ENCODE assay signal across 1 cellular context in genomic region chr10:72215611-72216549, GRCh38.
TF ChIP-seq lines count a peak whose summit lies in the region.

Gene ANAPC16, plus strand, starts transcription at chr10:72216012. Its CDS starts 7,903 bp downstream, at chr10:72223915.
Gene ASCC1, minus strand, starts transcription at chr10:72216276. Its CDS starts 2,978 bp downstream, at chr10:72213298.

TF ChIP-seq in HepG2, 621 proteins besides CTCF, POLR2A, EP300 and RAD21 (continued from another document and continues in another):
- TF ChIP-seq ZBTB46 (CRISPR knock-in tag; IDR thresholded peaks at IDR 0.05; ENCODE audit: borderline replicate concordance): peak; percentile 90; the same call in 1 of the 2 replicates
- peak; percentile 98 for TF ChIP-seq PHF8 (CRISPR knock-in tag; IDR thresholded peaks at IDR 0.05)
- TF ChIP-seq, protein P1, sequence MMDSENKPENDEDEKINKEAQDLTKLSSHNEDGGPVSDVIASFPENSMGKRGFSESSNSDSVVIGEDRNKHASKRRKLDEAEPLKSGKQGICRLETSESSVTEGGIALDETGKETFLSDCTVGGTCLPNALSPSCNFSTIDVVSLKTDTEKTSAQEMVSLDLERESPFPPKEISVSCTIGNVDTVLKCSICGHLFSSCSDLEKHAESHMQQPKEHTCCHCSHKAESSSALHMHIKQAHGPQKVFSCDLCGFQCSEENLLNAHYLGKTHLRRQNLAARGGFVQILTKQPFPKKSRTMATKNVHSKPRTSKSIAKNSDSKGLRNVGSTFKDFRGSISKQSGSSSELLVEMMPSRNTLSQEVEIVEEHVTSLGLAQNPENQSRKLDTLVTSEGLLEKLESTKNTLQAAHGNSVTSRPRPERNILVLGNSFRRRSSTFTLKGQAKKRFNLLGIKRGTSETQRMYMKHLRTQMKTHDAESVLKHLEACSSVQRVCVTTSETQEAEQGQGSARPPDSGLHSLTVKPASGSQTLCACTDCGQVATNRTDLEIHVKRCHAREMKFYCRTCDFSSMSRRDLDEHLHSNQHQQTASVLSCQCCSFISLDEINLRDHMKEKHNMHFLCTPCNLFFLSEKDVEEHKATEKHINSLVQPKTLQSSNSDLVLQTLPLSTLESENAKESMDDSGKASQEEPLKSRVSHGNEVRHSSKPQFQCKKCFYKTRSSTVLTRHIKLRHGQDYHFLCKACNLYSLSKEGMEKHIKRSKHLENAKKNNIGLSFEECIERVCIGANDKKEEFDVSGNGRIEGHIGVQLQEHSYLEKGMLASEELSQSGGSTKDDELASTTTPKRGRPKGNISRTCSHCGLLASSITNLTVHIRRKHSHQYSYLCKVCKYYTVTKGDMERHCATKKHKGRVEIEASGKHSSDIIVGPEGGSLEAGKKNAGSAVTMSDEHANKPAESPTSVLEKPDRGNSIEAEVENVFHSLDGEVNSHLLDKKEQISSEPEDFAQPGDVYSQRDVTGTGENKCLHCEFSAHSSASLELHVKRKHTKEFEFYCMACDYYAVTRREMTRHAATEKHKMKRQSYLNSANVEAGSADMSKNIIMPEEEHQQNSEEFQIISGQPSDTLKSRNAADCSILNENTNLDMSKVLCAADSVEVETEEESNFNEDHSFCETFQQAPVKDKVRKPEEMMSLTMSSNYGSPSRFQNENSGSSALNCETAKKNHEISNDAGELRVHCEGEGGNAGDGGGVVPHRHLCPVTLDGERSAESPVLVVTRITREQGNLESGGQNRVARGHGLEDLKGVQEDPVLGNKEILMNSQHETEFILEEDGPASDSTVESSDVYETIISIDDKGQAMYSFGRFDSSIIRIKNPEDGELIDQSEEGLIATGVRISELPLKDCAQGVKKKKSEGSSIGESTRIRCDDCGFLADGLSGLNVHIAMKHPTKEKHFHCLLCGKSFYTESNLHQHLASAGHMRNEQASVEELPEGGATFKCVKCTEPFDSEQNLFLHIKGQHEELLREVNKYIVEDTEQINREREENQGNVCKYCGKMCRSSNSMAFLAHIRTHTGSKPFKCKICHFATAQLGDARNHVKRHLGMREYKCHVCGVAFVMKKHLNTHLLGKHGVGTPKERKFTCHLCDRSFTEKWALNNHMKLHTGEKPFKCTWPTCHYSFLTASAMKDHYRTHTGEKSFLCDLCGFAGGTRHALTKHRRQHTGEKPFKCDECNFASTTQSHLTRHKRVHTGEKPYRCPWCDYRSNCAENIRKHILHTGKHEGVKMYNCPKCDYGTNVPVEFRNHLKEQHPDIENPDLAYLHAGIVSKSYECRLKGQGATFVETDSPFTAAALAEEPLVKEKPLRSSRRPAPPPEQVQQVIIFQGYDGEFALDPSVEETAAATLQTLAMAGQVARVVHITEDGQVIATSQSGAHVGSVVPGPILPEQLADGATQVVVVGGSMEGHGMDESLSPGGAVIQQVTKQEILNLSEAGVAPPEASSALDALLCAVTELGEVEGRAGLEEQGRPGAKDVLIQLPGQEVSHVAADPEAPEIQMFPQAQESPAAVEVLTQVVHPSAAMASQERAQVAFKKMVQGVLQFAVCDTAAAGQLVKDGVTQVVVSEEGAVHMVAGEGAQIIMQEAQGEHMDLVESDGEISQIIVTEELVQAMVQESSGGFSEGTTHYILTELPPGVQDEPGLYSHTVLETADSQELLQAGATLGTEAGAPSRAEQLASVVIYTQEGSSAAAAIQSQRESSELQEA (CRISPR knock-in tag; IDR thresholded peaks at IDR 0.05; ENCODE audit: not compliant biosample characterization): peak; percentile 97
- 0 out of 2 replicates have a peak, but pooled peaks have one; percentile 67 for TF ChIP-seq PRDM10 (CRISPR knock-in tag; IDR thresholded peaks at IDR 0.05; ENCODE audit: low read depth)
- TF ChIP-seq STAG1 (CRISPR knock-in tag; IDR thresholded peaks at IDR 0.05): 0 out of 2 replicates have a peak, but pooled peaks have one; percentile 12
- peak; percentile 95 for TF ChIP-seq ZNF225 (CRISPR knock-in tag; IDR thresholded peaks at IDR 0.05)
- peak; percentile 75; the same call in 1 of the 2 replicates for TF ChIP-seq MIXL1 (CRISPR knock-in tag; IDR thresholded peaks at IDR 0.05)
- TF ChIP-seq ZNF382 (CRISPR knock-in tag; IDR thresholded peaks at IDR 0.05; ENCODE audit: borderline replicate concordance): no peak
- TF ChIP-seq ZNF713 (CRISPR knock-in tag; IDR thresholded peaks at IDR 0.05): peak; percentile 88; the same call in 1 of the 2 replicates
- TF ChIP-seq BHLHE40 (IDR thresholded peaks at IDR 0.05; ENCODE audit: low read length): peak; percentile 42; the same call in 1 of the 2 replicates
- TF ChIP-seq KAT7 (CRISPR knock-in tag; IDR thresholded peaks at IDR 0.05; ENCODE audit: borderline replicate concordance): peak; percentile 46; the same call in 1 of the 2 replicates
- TF ChIP-seq ZNF775 (CRISPR knock-in tag; IDR thresholded peaks at IDR 0.05; ENCODE audit: borderline replicate concordance): no peak
- TF ChIP-seq SNAPC2 (CRISPR knock-in tag; IDR thresholded peaks at IDR 0.05): peak; percentile 91
- no peak for TF ChIP-seq PAF1 (CRISPR knock-in tag; IDR thresholded peaks at IDR 0.05)
- TF ChIP-seq ZNF264 (CRISPR knock-in tag; IDR thresholded peaks at IDR 0.05): 0 out of 2 replicates have a peak, but pooled peaks have one; percentile 32
- peak; percentile 63; the same call in 1 of the 2 replicates for TF ChIP-seq ZNF607 (CRISPR knock-in tag; IDR thresholded peaks at IDR 0.05; ENCODE audit: borderline replicate concordance)
- TF ChIP-seq ZNF282 (IDR thresholded peaks at IDR 0.05; ENCODE audit: partially characterized antibody): no peak
- no peak for TF ChIP-seq PBX2 (CRISPR knock-in tag; IDR thresholded peaks at IDR 0.05)
- 0 out of 2 replicates have a peak, but pooled peaks have one; percentile 64 for TF ChIP-seq ZNF30 (CRISPR knock-in tag; IDR thresholded peaks at IDR 0.05)
- no peak for TF ChIP-seq SP2 (CRISPR knock-in tag; IDR thresholded peaks at IDR 0.05)
- TF ChIP-seq SSRP1 (CRISPR knock-in tag; IDR thresholded peaks at IDR 0.05): peak; percentile 69; the same call in 1 of the 2 replicates
- no peak for TF ChIP-seq NR2F6 (IDR thresholded peaks at IDR 0.05)
- TF ChIP-seq NR2F6 (CRISPR knock-in tag; IDR thresholded peaks at IDR 0.05): peak; percentile 31; the same call in 1 of the 2 replicates
- peak; percentile 94; the same call in 1 of the 2 replicates for TF ChIP-seq CBX5 (CRISPR knock-in tag; IDR thresholded peaks at IDR 0.05; ENCODE audit: borderline replicate concordance)
- TF ChIP-seq WIZ (CRISPR knock-in tag; IDR thresholded peaks at IDR 0.05): no peak
- peak; percentile 83; the same call in 1 of the 2 replicates for TF ChIP-seq ZNF558 (CRISPR knock-in tag; IDR thresholded peaks at IDR 0.05; ENCODE audit: borderline replicate concordance)
- TF ChIP-seq HMGXB4 (CRISPR knock-in tag; IDR thresholded peaks at IDR 0.05; ENCODE audit: borderline replicate concordance in 1 of 2, low read depth in 1 of 2): peak; percentile 88 to 92; a peak in 3 of 4 replicates
- no peak for TF ChIP-seq CAMTA2 (CRISPR knock-in tag; IDR thresholded peaks at IDR 0.05; ENCODE audit: borderline replicate concordance)
- TF ChIP-seq, protein P2, sequence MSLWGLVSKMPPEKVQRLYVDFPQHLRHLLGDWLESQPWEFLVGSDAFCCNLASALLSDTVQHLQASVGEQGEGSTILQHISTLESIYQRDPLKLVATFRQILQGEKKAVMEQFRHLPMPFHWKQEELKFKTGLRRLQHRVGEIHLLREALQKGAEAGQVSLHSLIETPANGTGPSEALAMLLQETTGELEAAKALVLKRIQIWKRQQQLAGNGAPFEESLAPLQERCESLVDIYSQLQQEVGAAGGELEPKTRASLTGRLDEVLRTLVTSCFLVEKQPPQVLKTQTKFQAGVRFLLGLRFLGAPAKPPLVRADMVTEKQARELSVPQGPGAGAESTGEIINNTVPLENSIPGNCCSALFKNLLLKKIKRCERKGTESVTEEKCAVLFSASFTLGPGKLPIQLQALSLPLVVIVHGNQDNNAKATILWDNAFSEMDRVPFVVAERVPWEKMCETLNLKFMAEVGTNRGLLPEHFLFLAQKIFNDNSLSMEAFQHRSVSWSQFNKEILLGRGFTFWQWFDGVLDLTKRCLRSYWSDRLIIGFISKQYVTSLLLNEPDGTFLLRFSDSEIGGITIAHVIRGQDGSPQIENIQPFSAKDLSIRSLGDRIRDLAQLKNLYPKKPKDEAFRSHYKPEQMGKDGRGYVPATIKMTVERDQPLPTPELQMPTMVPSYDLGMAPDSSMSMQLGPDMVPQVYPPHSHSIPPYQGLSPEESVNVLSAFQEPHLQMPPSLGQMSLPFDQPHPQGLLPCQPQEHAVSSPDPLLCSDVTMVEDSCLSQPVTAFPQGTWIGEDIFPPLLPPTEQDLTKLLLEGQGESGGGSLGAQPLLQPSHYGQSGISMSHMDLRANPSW (CRISPR knock-in tag; IDR thresholded peaks at IDR 0.05; ENCODE audit: borderline replicate concordance): peak; percentile 71; the same call in 1 of the 2 replicates
- TF ChIP-seq NRL (CRISPR knock-in tag; IDR thresholded peaks at IDR 0.05; ENCODE audit: borderline replicate concordance): peak; percentile 97
- no peak for TF ChIP-seq SRSF9 (IDR thresholded peaks at IDR 0.05; ENCODE audit: borderline replicate concordance, insufficient read depth, low read depth, low read length, poor library complexity, severe bottlenecking)
- 0 out of 2 replicates have a peak, but pooled peaks have one; percentile 15 for TF ChIP-seq ZKSCAN5 (CRISPR knock-in tag; IDR thresholded peaks at IDR 0.05)
- no peak for TF ChIP-seq FOXA1 (IDR thresholded peaks at IDR 0.05)
- peak; percentile 27; the same call in 1 of the 2 replicates for TF ChIP-seq FOXA1 (CRISPR knock-in tag; IDR thresholded peaks at IDR 0.05)
- no peak for TF ChIP-seq NFE2L1 (CRISPR knock-in tag; IDR thresholded peaks at IDR 0.05; ENCODE audit: borderline replicate concordance)
- TF ChIP-seq ZNF446 (CRISPR knock-in tag; IDR thresholded peaks at IDR 0.05): no peak; the same call in 1 of the 2 replicates
- peak; percentile 92 for TF ChIP-seq KAT8 (CRISPR knock-in tag; IDR thresholded peaks at IDR 0.05)
- TF ChIP-seq, protein P3, sequence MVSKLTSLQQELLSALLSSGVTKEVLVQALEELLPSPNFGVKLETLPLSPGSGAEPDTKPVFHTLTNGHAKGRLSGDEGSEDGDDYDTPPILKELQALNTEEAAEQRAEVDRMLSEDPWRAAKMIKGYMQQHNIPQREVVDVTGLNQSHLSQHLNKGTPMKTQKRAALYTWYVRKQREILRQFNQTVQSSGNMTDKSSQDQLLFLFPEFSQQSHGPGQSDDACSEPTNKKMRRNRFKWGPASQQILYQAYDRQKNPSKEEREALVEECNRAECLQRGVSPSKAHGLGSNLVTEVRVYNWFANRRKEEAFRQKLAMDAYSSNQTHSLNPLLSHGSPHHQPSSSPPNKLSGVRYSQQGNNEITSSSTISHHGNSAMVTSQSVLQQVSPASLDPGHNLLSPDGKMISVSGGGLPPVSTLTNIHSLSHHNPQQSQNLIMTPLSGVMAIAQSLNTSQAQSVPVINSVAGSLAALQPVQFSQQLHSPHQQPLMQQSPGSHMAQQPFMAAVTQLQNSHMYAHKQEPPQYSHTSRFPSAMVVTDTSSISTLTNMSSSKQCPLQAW (CRISPR knock-in tag; IDR thresholded peaks at IDR 0.05): peak; percentile 69; the same call in 1 of the 2 replicates
- TF ChIP-seq NKX3-1 (CRISPR knock-in tag; IDR thresholded peaks at IDR 0.05): 0 out of 2 replicates have a peak, but pooled peaks have one; percentile 17
